Comparison of ENCODE assay signal across 12 cellular contexts in the genomic region with DNA sequence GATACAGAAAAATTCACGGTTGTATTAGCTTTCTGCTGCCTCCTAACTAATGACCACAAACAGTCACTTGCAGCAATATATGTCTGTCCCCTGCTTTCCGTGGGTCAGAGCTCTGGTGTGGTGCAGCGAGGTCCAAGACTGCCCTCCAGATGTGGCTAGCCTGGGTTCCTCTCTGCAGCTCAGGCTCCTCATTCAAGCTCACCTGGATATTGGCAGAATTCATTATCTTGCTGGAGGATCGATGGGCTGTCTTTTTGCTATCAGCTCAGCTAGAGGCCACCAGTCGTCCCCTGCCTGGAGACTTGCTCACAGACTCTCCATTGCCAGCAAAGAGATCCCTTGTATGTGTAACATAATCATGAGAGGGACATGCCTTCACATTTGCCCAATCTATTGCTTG. TPM values are rescaled to one million over a fixed set of nuclear protein-coding genes. Genes with fewer than 3 reads are reported as not detected.
DNase-seq lines count a peak whose midpoint lies in the region; ATAC-seq and TF ChIP-seq lines count a peak whose summit lies in the region.
"Had no signal": no experiment of that assay in that cellular context is flagged by ENCODE, and none has a peak within 500 bp of the region (broad histone marks: within the 10 kb centered on the region; RNA-seq: fewer than 3 reads in every experiment).

No MANE protein-coding gene starts in this region.

- no peak overlapping the region for H2AFZ ChIP-seq in IMR-90 (replicated peaks; ENCODE audit: low read length, poor library complexity)
- H2AFZ ChIP-seq in mesenchymal stem cell (ENCODE audit: low read depth, low read length), result no peak overlapping the region
- no peak overlapping the region for H2AFZ ChIP-seq in osteoblast (ENCODE audit: low read length)

- dilution Hi-C loops in IMR-90 (cut with HindIII; ENCODE audit: low sequenced_read_pairs, unreplicated experiment), result no loop called here

- H3K36me3 Mint-ChIP-seq in Caco-2 (ENCODE audit: insufficient read depth, unreplicated experiment), result peaks cover 7% of the 10 kb centered on the region
- no peaks in the 10 kb centered on the region for H3K36me3 Mint-ChIP-seq in activated naive CD4-positive, alpha-beta T cell treated with anti-CD3 and anti-CD28 coated beads, Interleukin-2, amount 10 ng/mL, durations not matched to agents 7 days and 5 days

- H3K27me3 ChIP-seq in IMR-90 (ENCODE audit: control insufficient read depth, insufficient read depth, low read length) (no peaks in the 10 kb centered on the region; the same call in 1 of the 2 replicates), mesenchymal stem cell (ENCODE audit: control insufficient read depth in 1 of 2, insufficient read depth in 1 of 2, low read length in 2 of 2) (no peaks in the 10 kb centered on the region), osteoblast (ENCODE audit: insufficient read depth, low read length) (no peaks in the 10 kb centered on the region), Caco-2 (replicated peaks; ENCODE audit: control insufficient read depth, insufficient read depth, low read length) (no peaks in the 10 kb centered on the region)
- H3K27me3 ChIP-seq: BE2C had no signal

- H2BK120ac ChIP-seq in IMR-90 (ENCODE audit: low read depth, low read length) (no peak overlapping the region), mesenchymal stem cell (ENCODE audit: low read depth, low read length) (no peak overlapping the region)

- TF ChIP-seq RAD21 in IMR-90 (IDR thresholded peaks at IDR 0.05; ENCODE audit: low read length), result no peak

- H3K9me3 Mint-ChIP-seq in Caco-2 (ENCODE audit: unreplicated experiment), result peaks cover 14% of the 10 kb centered on the region
- peaks cover 6% of the 10 kb centered on the region for H3K9me3 Mint-ChIP-seq in activated naive CD4-positive, alpha-beta T cell treated with anti-CD3 and anti-CD28 coated beads, Interleukin-2, amount 10 ng/mL, durations not matched to agents 7 days and 5 days

- H3K4me1 ChIP-seq in IMR-90 (ENCODE audit: control insufficient read depth, insufficient read depth, low read length), result peaks cover 12% of the 10 kb centered on the region
- H3K4me1 ChIP-seq in mesenchymal stem cell (ENCODE audit: control insufficient read depth, insufficient read depth, low read depth, low read length), result peaks cover 16% of the 10 kb centered on the region
- peaks cover 36% of the 10 kb centered on the region for H3K4me1 ChIP-seq in osteoblast (ENCODE audit: insufficient read depth, low read length)
- no peaks in the 10 kb centered on the region for H3K4me1 ChIP-seq in Caco-2

- H2AK9ac ChIP-seq in IMR-90 (replicated peaks; ENCODE audit: low read depth, low read length, poor library complexity), result no peak overlapping the region

- H4K91ac ChIP-seq in IMR-90 (ENCODE audit: insufficient read depth, low read depth, low read length), result no peak overlapping the region
- H4K91ac ChIP-seq in mesenchymal stem cell (ENCODE audit: low read length), result peak overlapping the region; percentile 74

- H3K4me3 Mint-ChIP-seq in Caco-2 (ENCODE audit: unreplicated experiment), result no peak overlapping the region
- no peak overlapping the region for H3K4me3 Mint-ChIP-seq in activated naive CD4-positive, alpha-beta T cell treated with anti-CD3 and anti-CD28 coated beads, Interleukin-2, amount 10 ng/mL, durations not matched to agents 7 days and 5 days

- peak overlapping the region; percentile 50 to 54 for H2BK12ac ChIP-seq in mesenchymal stem cell (ENCODE audit: low read length in 2 of 2)

- ATAC-seq in IMR-90 (ENCODE audit: low read depth), result no peak

- H3K27ac Mint-ChIP-seq in Caco-2 (ENCODE audit: unreplicated experiment), result no peak overlapping the region
- H3K27ac Mint-ChIP-seq in activated naive CD4-positive, alpha-beta T cell treated with anti-CD3 and anti-CD28 coated beads, Interleukin-2, amount 10 ng/mL, durations not matched to agents 7 days and 5 days, result no peak overlapping the region
- H3K27ac Mint-ChIP-seq: H9 had no signal

- no peak for TF ChIP-seq CTCF in IMR-90 (conservative IDR thresholded peaks at IDR 0.05; ENCODE audit: low read depth, low read length)
- no peak for TF ChIP-seq CTCF in osteoblast (IDR thresholded peaks at IDR 0.05; ENCODE audit: extremely low read depth, low read depth, low read length)
- no peak for TF ChIP-seq CTCF in Caco-2 (IDR thresholded peaks at IDR 0.05; ENCODE audit: insufficient read depth in 1 of 2, low read depth in 1 of 2, low read length in 1 of 2, severe bottlenecking in 1 of 2, unreplicated experiment in 1 of 2)

- POLR2A ChIA-PET in IMR-90 (lab: Charles Lee; ENCODE audit: unreplicated experiment) (no interaction called here), Caco-2 (lab: Charles Lee) (no interaction called here)

- H4K20me1 ChIP-seq in IMR-90 (ENCODE audit: insufficient read depth, low read length), result no peaks in the 10 kb centered on the region
- H4K20me1 ChIP-seq in osteoblast (ENCODE audit: insufficient read depth, low read length), result no peaks in the 10 kb centered on the region

- H3K27me3 Mint-ChIP-seq in Caco-2 (ENCODE audit: insufficient read depth, unreplicated experiment), result no peaks in the 10 kb centered on the region
- peaks cover 29% of the 10 kb centered on the region for H3K27me3 Mint-ChIP-seq in activated naive CD4-positive, alpha-beta T cell treated with anti-CD3 and anti-CD28 coated beads, Interleukin-2, amount 10 ng/mL, durations not matched to agents 7 days and 5 days

- H2AK5ac ChIP-seq in IMR-90 (ENCODE audit: low read depth, low read length) (no peak overlapping the region), mesenchymal stem cell (ENCODE audit: low read length, severe bottlenecking) (peak overlapping the region; percentile 54)

- intact Hi-C loops in IMR-90 (cut with micrococcal nuclease) (no loop called here), Caco-2 (cut with micrococcal nuclease; ENCODE audit: unreplicated experiment) (no loop called here)

- peak overlapping the region; percentile 21; the same call in 1 of the 2 replicates for H3K14ac ChIP-seq in IMR-90 (replicated peaks; ENCODE audit: low read depth, low read length)
- H3K14ac ChIP-seq in mesenchymal stem cell (ENCODE audit: low read length in 2 of 2), result no peak overlapping the region

- DNase-seq in IMR-90 (no peak), mesenchymal stem cell (no peak), osteoblast (ENCODE audit: insufficient read length, low spot score, missing footprints) (no peak), EL (no peak), ecto neural progenitor cell (ENCODE audit: low spot score) (no peak), Caco-2 (no peak)
- DNase-seq in activated naive CD4-positive, alpha-beta T cell treated with anti-CD3 and anti-CD28 coated beads, Interleukin-2, amount 10 ng/mL, durations not matched to agents 7 days and 5 days, result no peak
- DNase-seq: BE2C; CD8-positive, alpha-beta memory T cell; DMS53; GOT3; H9 had no signal

- H3K18ac ChIP-seq in IMR-90 (ENCODE audit: low read depth, low read length) (no peak overlapping the region; the same call in 1 of the 2 replicates), mesenchymal stem cell (ENCODE audit: low read depth in 1 of 2, low read length in 2 of 2) (peak overlapping the region; percentile 61 to 84)

- H3K4me2 ChIP-seq in IMR-90 (ENCODE audit: low read depth, low read length) (peak overlapping the region; percentile 25; the same call in 1 of the 2 replicates), mesenchymal stem cell (ENCODE audit: low read length, poor library complexity, severe bottlenecking) (no peak overlapping the region), osteoblast (ENCODE audit: insufficient read depth, low read length) (peak overlapping the region; percentile 79)

- H2BK5ac ChIP-seq in IMR-90 (ENCODE audit: low read depth, low read length, poor library complexity, severe bottlenecking) (peak overlapping the region; percentile 0), mesenchymal stem cell (ENCODE audit: low read depth, low read length, poor library complexity, severe bottlenecking) (no peak overlapping the region)

- H3K27ac ChIP-seq in IMR-90 (ENCODE audit: insufficient read depth, low read length) (no peak overlapping the region), mesenchymal stem cell (ENCODE audit: low read length, poor library complexity, severe bottlenecking) (no peak overlapping the region), osteoblast (ENCODE audit: low read depth, low read length) (peak overlapping the region; percentile 82)

- no peaks in the 10 kb centered on the region for H3K36me3 ChIP-seq in IMR-90 (ENCODE audit: control insufficient read depth, insufficient read depth, low read length)
- H3K36me3 ChIP-seq in mesenchymal stem cell (ENCODE audit: control insufficient read depth in 1 of 2, insufficient read depth in 2 of 2, low read depth in 1 of 2, low read length in 2 of 2), result no peaks in the 10 kb centered on the region
- H3K36me3 ChIP-seq in osteoblast (ENCODE audit: insufficient read depth, low read length), result no peaks in the 10 kb centered on the region
- no peaks in the 10 kb centered on the region; the same call in 1 of the 2 replicates for H3K36me3 ChIP-seq in Caco-2 (ENCODE audit: control insufficient read depth, insufficient read depth, low read length)
- H3K36me3 ChIP-seq: BE2C had no signal

- CTCF ChIA-PET in IMR-90 (lab: Yijun Ruan, JAX) (interaction anchor here (0.8 kb wide), 1 partner anchor 13 kb away, joined by 3 read pairs; the partner anchor contains the start of gene PLXNA1), Caco-2 (lab: Charles Lee) (interaction anchor here (1.2 kb wide), 1 partner anchor 12 kb away, joined by 4 read pairs; the partner anchor contains the start of gene PLXNA1)
- CTCF ChIA-PET in activated naive CD4-positive, alpha-beta T cell treated with anti-CD3 and anti-CD28 coated beads, Interleukin-2, amount 10 ng/mL, durations not matched to agents 7 days and 5 days (lab: Charles Lee), result interaction anchor here (1.9 kb wide), 1 partner anchor 13 kb away, joined by 9 read pairs; the partner anchor contains the start of gene PLXNA1

- H3K9me3 ChIP-seq in IMR-90 (ENCODE audit: control insufficient read depth, insufficient read depth, low read length), result peaks cover 7% of the 10 kb centered on the region
- H3K9me3 ChIP-seq in mesenchymal stem cell (ENCODE audit: control insufficient read depth, low read length), result peaks cover 13% of the 10 kb centered on the region
- peaks cover 2% of the 10 kb centered on the region for H3K9me3 ChIP-seq in osteoblast (ENCODE audit: low read depth, low read length)
- peaks cover 11% of the 10 kb centered on the region for H3K9me3 ChIP-seq in Caco-2
- H3K9me3 ChIP-seq: BE2C had no signal

- H4K8ac ChIP-seq in IMR-90 (ENCODE audit: low read depth in 2 of 2, low read length in 2 of 2), result no peak overlapping the region
- peak overlapping the region; percentile 21 for H4K8ac ChIP-seq in mesenchymal stem cell (ENCODE audit: low read length)

- H4K5ac ChIP-seq in IMR-90 (ENCODE audit: low read depth, low read length), result peak overlapping the region; percentile 32; the same call in 1 of the 2 replicates

- no peak overlapping the region for H2BK20ac ChIP-seq in IMR-90 (ENCODE audit: low read depth, low read length)

- WGBS in IMR-90 (ENCODE audit: extremely low coverage in 2 of 2, insufficient read length in 1 of 2), 2 experiments, result 90% methylated on average over 2 of the region's 5 CpGs; no CpG with 5 or more reads in 1 of the 2 experiments
- WGBS in mesenchymal stem cell, result 80% methylated on average over 5 of the region's 5 CpGs

- H2BK15ac ChIP-seq in IMR-90 (ENCODE audit: low read depth, low read length), result no peak overlapping the region
- peak overlapping the region; percentile 36 for H2BK15ac ChIP-seq in mesenchymal stem cell (ENCODE audit: low read depth, poor library complexity, severe bottlenecking)

- no peak overlapping the region for H3K23ac ChIP-seq in IMR-90 (ENCODE audit: low read depth, low read length)
- no peak overlapping the region for H3K23ac ChIP-seq in mesenchymal stem cell (ENCODE audit: low read length in 2 of 2)

- H3K79me1 ChIP-seq in IMR-90 (ENCODE audit: low read depth in 1 of 2, low read length in 2 of 2) (no peaks in the 10 kb centered on the region), mesenchymal stem cell (replicated peaks; ENCODE audit: low read length, poor library complexity, severe bottlenecking) (no peaks in the 10 kb centered on the region)

- H3K9ac ChIP-seq in IMR-90 (ENCODE audit: low read depth, low read length) (no peak overlapping the region), mesenchymal stem cell (ENCODE audit: low read length) (no peak overlapping the region)

- H3K9me1 ChIP-seq in IMR-90 (ENCODE audit: insufficient read depth, low read length), result no peaks in the 10 kb centered on the region; the same call in 1 of the 2 replicates

- H3K4me3 ChIP-seq in IMR-90 (ENCODE audit: insufficient read depth, low read depth, low read length) (no peak overlapping the region), mesenchymal stem cell (ENCODE audit: insufficient read depth in 1 of 2, low read depth in 1 of 2, low read length in 2 of 2) (no peak overlapping the region), osteoblast (ENCODE audit: insufficient read depth, low read length) (no peak overlapping the region), Caco-2 (ENCODE audit: low read depth, low read length) (no peak overlapping the region)

- BruUV-seq in IMR-90 (replicated peaks; lab: Mats Ljungman, UMichigan), result no TSS peak
- BruUV-seq in Caco-2 (replicated peaks; lab: Mats Ljungman, UMichigan), result no TSS peak

- in situ Hi-C loops in IMR-90 (cut with MboI; ENCODE audit: low sequenced_read_pairs), result no loop called here

- no peak for TF ChIP-seq POLR2A in IMR-90 (IDR thresholded peaks at IDR 0.05; ENCODE audit: low read depth, low read length)

- no peak overlapping the region for H3K56ac ChIP-seq in IMR-90 (ENCODE audit: extremely low read depth, insufficient read depth, low read length)

- H3K4ac ChIP-seq in IMR-90 (ENCODE audit: low read depth, low read length), result peak overlapping the region; percentile 47; the same call in 1 of the 2 replicates
- H3K4ac ChIP-seq in mesenchymal stem cell (ENCODE audit: low read depth in 1 of 2, low read length in 2 of 2), result peak overlapping the region; percentile 45 to 46

- H3K79me2 ChIP-seq in osteoblast (ENCODE audit: insufficient read depth, low read length), result no peaks in the 10 kb centered on the region

- H3K4me1 Mint-ChIP-seq in Caco-2 (ENCODE audit: low read depth, unreplicated experiment), result peaks cover 6% of the 10 kb centered on the region
- no peaks in the 10 kb centered on the region for H3K4me1 Mint-ChIP-seq in activated naive CD4-positive, alpha-beta T cell treated with anti-CD3 and anti-CD28 coated beads, Interleukin-2, amount 10 ng/mL, durations not matched to agents 7 days and 5 days
- H3K4me1 Mint-ChIP-seq: CD8-positive, alpha-beta memory T cell had no signal

RNA-seq across cellular contexts. Expression of gene PLXNA1, which starts 12.8 kb away (rescaled TPM):
- total RNA-seq in IMR-90 (2012; rRNA removed), result 13.6 and 14.4 TPM in 2 replicates
- 49.4 and 61.7 TPM in 2 replicates for polyA plus RNA-seq in IMR-90 (2012; rRNA removed)
- 25.5 and 52.4 TPM in 2 replicates for polyA plus RNA-seq in IMR-90 (2012; cell fraction: cytosol; rRNA removed)
- polyA plus RNA-seq in IMR-90 (2012; cell fraction: nucleus; rRNA removed; ENCODE audit: low replicate concordance), result 88.7 and 218 TPM in 2 replicates
- polyA plus RNA-seq in mesenchymal stem cell (2013, experiment 1 of 2), result 51.0 TPM
- 49.9 TPM for polyA plus RNA-seq in mesenchymal stem cell (2013, experiment 2 of 2)
- total RNA-seq in osteoblast, result 91.3 and 107 TPM in 2 replicates
- total RNA-seq in Caco-2 (2022), result 92.4 and 95.1 TPM in 2 replicates
